In the genomic region with DNA sequence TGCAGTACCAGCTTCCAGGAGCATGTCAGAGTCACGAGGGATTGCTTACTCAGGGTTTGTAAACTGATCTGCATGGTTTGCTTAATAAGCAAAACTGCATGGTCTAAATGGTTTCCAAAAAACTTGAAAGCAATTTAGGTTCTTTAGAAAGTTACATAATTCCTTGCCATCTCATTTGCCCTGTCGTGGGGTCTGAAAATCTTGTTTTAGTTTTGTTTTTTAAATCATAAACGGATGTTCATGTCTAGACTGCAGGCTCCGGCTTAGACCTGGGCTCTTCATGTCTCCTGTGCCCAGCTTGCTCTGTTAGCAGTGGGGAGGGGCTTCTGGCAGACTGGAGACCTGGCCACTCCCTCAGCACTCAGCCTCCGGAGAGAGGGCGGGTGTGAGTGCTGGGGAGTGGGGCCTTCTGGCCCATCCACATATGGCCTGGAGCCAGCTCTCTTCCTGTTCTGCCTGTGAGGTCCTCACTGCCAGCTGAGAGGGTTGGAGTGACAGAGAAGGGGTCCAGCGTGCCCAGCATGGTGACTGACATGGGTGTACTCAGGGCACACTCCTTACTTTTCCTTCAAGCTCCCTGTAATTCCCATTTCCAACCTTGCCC, we compare ENCODE assay signal across 9 cellular contexts. TPM values are rescaled to one million over a fixed set of nuclear protein-coding genes. Genes with fewer than 3 reads are reported as not detected.
DNase-seq lines count a peak whose midpoint lies in the region; ATAC-seq and TF ChIP-seq lines count a peak whose summit lies in the region.
"Had no signal": no experiment of that assay in that cellular context is flagged by ENCODE, and none has a peak within 500 bp of the region (broad histone marks: within the 10 kb centered on the region; RNA-seq: fewer than 3 reads in every experiment).

No MANE protein-coding gene starts in this region.

- ATAC-seq in HG03439 (IDR thresholded peaks at IDR 0.05; ENCODE audit: unreplicated experiment) = no peak
- no peak for ATAC-seq in GM19328 (IDR thresholded peaks at IDR 0.05; ENCODE audit: unreplicated experiment)
- ATAC-seq in left colon = no peak

- no peaks in the 10 kb centered on the region for H3K36me3 ChIP-seq in HEK293 (ENCODE audit: control insufficient read depth in 2 of 2, insufficient read depth in 1 of 2, low read length in 2 of 2)
- no peaks in the 10 kb centered on the region for H3K36me3 ChIP-seq in effector memory CD4-positive, alpha-beta T cell (ENCODE audit: control insufficient read depth, insufficient read depth, low read length)

- H3K4me3 Mint-ChIP-seq in progenitor cell of endocrine pancreas (ENCODE audit: low read depth) = peak overlapping the region; percentile 27

- no peak overlapping the region for H3K27ac Mint-ChIP-seq in progenitor cell of endocrine pancreas

- H3K27me3 ChIP-seq in effector memory CD4-positive, alpha-beta T cell (replicated peaks; ENCODE audit: control insufficient read depth, insufficient read depth, low read length, poor library complexity, severe bottlenecking) = no peaks in the 10 kb centered on the region

- H3K4me1 ChIP-seq in HEK293 (ENCODE audit: control insufficient read depth, insufficient read depth, low read length) = peaks cover 11% of the 10 kb centered on the region
- no peaks in the 10 kb centered on the region for H3K4me1 ChIP-seq in effector memory CD4-positive, alpha-beta T cell (ENCODE audit: control insufficient read depth, insufficient read depth, low read length, poor library complexity, severe bottlenecking)

- H3K4me1 Mint-ChIP-seq in progenitor cell of endocrine pancreas (ENCODE audit: low read depth) = peaks cover 9% of the 10 kb centered on the region

- POLR2A ChIA-PET in HEK293 (lab: Yijun Ruan, JAX) = interaction anchor here (0.9 to 2.1 kb wide), 2 partner anchors 9 to 15 kb away, joined by 4 to 8 read pairs; no protein-coding TSS in a partner anchor

- DNase-seq in NCI-H345 treated with DMSO at 0.1 percent for 48 hours (lab: John Stamatoyannopoulos, UW; ENCODE audit: unreplicated experiment) (peak; percentile 85), dermis blood vessel endothelial cell (peak; percentile 16), progenitor cell of endocrine pancreas (ENCODE audit: low spot score, unreplicated experiment) (no peak), left colon (no peak)
- DNase-seq in effector memory CD4-positive, alpha-beta T cell = no peak
- DNase-seq: activated CD4-positive, CD25-positive, alpha-beta regulatory T cell had no signal

- H3K4me3 ChIP-seq in HEK293 (ENCODE audit: low read depth, low read length) = no peak overlapping the region
- no peak overlapping the region for H3K4me3 ChIP-seq in effector memory CD4-positive, alpha-beta T cell (ENCODE audit: insufficient read depth, low read depth, low read length, poor library complexity, severe bottlenecking)

- TF ChIP-seq CTCF in HEK293 (tag by site-specific recombination; IDR thresholded peaks at IDR 0.05) (no peak), progenitor cell of endocrine pancreas (IDR thresholded peaks at IDR 0.05; ENCODE audit: unreplicated experiment) (no peak)

- peaks cover 9% of the 10 kb centered on the region for H3K27me3 Mint-ChIP-seq in progenitor cell of endocrine pancreas

- intact Hi-C loops in left colon (cut with DNase I, micrococcal nuclease) = no loop called here

- H3K36me3 Mint-ChIP-seq in progenitor cell of endocrine pancreas (ENCODE audit: insufficient read depth) = no peaks in the 10 kb centered on the region

- no peak overlapping the region for H3K27ac ChIP-seq in HEK293 (ENCODE audit: extremely low read depth, low read depth, low read length)
- H3K27ac ChIP-seq in effector memory CD4-positive, alpha-beta T cell (ENCODE audit: insufficient read depth, low read length, poor library complexity, severe bottlenecking) = no peak overlapping the region

- no peaks in the 10 kb centered on the region for H3K9me3 ChIP-seq in HEK293 (ENCODE audit: control insufficient read depth, insufficient read depth, low read depth, low read length)
- H3K9me3 ChIP-seq in effector memory CD4-positive, alpha-beta T cell (ENCODE audit: control insufficient read depth, low read length) = no peaks in the 10 kb centered on the region

- H3K9me3 Mint-ChIP-seq in progenitor cell of endocrine pancreas (ENCODE audit: low read depth) = no peaks in the 10 kb centered on the region

- CTCF ChIA-PET in HEK293 (lab: Yijun Ruan, JAX) = interaction anchor here (0.6 to 1.8 kb wide), 6 partner anchors 9 to 1634 kb away, joined by 3 to 8 read pairs (median 5); no protein-coding TSS in a partner anchor

TF ChIP-seq in HEK293, 187 proteins besides CTCF, POLR2A, EP300 and RAD21 (continues in another document):
- no peak for TF ChIP-seq ZNF311 (tag by site-specific recombination; IDR thresholded peaks at IDR 0.05; ENCODE audit: borderline replicate concordance)
- TF ChIP-seq ZNF112 (tag by site-specific recombination; IDR thresholded peaks at IDR 0.05) = no peak
- no peak for TF ChIP-seq FEZF1 (tag by site-specific recombination; IDR thresholded peaks at IDR 0.05)
- TF ChIP-seq, protein P1, sequence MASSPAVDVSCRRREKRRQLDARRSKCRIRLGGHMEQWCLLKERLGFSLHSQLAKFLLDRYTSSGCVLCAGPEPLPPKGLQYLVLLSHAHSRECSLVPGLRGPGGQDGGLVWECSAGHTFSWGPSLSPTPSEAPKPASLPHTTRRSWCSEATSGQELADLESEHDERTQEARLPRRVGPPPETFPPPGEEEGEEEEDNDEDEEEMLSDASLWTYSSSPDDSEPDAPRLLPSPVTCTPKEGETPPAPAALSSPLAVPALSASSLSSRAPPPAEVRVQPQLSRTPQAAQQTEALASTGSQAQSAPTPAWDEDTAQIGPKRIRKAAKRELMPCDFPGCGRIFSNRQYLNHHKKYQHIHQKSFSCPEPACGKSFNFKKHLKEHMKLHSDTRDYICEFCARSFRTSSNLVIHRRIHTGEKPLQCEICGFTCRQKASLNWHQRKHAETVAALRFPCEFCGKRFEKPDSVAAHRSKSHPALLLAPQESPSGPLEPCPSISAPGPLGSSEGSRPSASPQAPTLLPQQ (tag by site-specific recombination; IDR thresholded peaks at IDR 0.05) = peak; percentile 79
- TF ChIP-seq ZNF473 (tag by site-specific recombination; IDR thresholded peaks at IDR 0.05) = no peak
- no peak for TF ChIP-seq ZNF791 (tag by site-specific recombination; IDR thresholded peaks at IDR 0.05)
- no peak for TF ChIP-seq ZSCAN23 (tag by site-specific recombination; IDR thresholded peaks at IDR 0.05)
- no peak for TF ChIP-seq ZSCAN30 (tag by site-specific recombination; IDR thresholded peaks at IDR 0.05)
- TF ChIP-seq, protein P2, sequence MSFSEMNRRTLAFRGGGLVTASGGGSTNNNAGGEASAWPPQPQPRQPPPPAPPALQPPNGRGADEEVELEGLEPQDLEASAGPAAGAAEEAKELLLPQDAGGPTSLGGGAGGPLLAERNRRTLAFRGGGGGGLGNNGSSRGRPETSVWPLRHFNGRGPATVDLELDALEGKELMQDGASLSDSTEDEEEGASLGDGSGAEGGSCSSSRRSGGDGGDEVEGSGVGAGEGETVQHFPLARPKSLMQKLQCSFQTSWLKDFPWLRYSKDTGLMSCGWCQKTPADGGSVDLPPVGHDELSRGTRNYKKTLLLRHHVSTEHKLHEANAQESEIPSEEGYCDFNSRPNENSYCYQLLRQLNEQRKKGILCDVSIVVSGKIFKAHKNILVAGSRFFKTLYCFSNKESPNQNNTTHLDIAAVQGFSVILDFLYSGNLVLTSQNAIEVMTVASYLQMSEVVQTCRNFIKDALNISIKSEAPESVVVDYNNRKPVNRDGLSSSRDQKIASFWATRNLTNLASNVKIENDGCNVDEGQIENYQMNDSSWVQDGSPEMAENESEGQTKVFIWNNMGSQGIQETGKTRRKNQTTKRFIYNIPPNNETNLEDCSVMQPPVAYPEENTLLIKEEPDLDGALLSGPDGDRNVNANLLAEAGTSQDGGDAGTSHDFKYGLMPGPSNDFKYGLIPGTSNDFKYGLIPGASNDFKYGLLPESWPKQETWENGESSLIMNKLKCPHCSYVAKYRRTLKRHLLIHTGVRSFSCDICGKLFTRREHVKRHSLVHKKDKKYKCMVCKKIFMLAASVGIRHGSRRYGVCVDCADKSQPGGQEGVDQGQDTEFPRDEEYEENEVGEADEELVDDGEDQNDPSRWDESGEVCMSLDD (tag by site-specific recombination; IDR thresholded peaks at IDR 0.05) = no peak
- TF ChIP-seq PRDM1 (tag by site-specific recombination; IDR thresholded peaks at IDR 0.05) = no peak
- TF ChIP-seq, protein P3, sequence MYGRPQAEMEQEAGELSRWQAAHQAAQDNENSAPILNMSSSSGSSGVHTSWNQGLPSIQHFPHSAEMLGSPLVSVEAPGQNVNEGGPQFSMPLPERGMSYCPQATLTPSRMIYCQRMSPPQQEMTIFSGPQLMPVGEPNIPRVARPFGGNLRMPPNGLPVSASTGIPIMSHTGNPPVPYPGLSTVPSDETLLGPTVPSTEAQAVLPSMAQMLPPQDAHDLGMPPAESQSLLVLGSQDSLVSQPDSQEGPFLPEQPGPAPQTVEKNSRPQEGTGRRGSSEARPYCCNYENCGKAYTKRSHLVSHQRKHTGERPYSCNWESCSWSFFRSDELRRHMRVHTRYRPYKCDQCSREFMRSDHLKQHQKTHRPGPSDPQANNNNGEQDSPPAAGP (tag by site-specific recombination; IDR thresholded peaks at IDR 0.05) = 0 out of 2 replicates have a peak, but pooled peaks have one; percentile 9
- 0 out of 2 replicates have a peak, but pooled peaks have one; percentile 17 for TF ChIP-seq SP3 (tag by site-specific recombination; IDR thresholded peaks at IDR 0.05)
- no peak for TF ChIP-seq ZNF302 (tag by site-specific recombination; IDR thresholded peaks at IDR 0.05; ENCODE audit: low read depth)
- no peak for TF ChIP-seq ZNF701 (tag by site-specific recombination; IDR thresholded peaks at IDR 0.05)
- TF ChIP-seq, protein P4, sequence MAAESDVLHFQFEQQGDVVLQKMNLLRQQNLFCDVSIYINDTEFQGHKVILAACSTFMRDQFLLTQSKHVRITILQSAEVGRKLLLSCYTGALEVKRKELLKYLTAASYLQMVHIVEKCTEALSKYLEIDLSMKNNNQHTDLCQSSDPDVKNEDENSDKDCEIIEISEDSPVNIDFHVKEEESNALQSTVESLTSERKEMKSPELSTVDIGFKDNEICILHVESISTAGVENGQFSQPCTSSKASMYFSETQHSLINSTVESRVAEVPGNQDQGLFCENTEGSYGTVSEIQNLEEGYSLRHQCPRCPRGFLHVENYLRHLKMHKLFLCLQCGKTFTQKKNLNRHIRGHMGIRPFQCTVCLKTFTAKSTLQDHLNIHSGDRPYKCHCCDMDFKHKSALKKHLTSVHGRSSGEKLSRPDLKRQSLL (tag by site-specific recombination; IDR thresholded peaks at IDR 0.05) = no peak

RNA-seq across cellular contexts. Expression of a gene that starts 17.5 kb away (rescaled TPM):
- total RNA-seq in dermis blood vessel endothelial cell (not detected in 2 replicates), progenitor cell of endocrine pancreas (not detected in 2 replicates), left colon (1 to 10 TPM; 2.7 to 4.3 TPM)

Comparison
In these comparisons a context has a peak if more than half of its experiments do, and no peak if none do; other contexts are left out.
1. DNase-seq: peak in NCI-H345 treated with DMSO at 0.1 percent for 48 hours (single experiment) and dermis blood vessel endothelial cell (single experiment); none in progenitor cell of endocrine pancreas (single experiment), effector memory CD4-positive, alpha-beta T cell (0 of 3) and left colon (0 of 2).